Comparison of ENCODE assay signal across 8 cellular contexts in genomic region chr22:36528795-36529718, GRCh38. TPM values are rescaled to one million over a fixed set of nuclear protein-coding genes. Genes with fewer than 3 reads are reported as not detected.
DNase-seq lines count a peak whose midpoint lies in the region; ATAC-seq lines count a peak whose summit lies in the region.

Gene EIF3D (minus strand): TSS chr22:36529166. CDS start chr22:36526121, 3,045 bp downstream.

- peaks cover 38% of the 10 kb centered on the region for H3K36me3 Mint-ChIP-seq in dendritic cell treated with granulocyte-macrophage colony-stimulating factor and Interleukin-4, amounts not matched to agents 40 ng/mL and 50 ng/mL, for 4 days (ENCODE audit: low read depth)

- peak; percentile 81 to 100 (median 96) for DNase-seq in C1 segment of cervical spinal cord (lab: John Stamatoyannopoulos, UW)
- DNase-seq in NCI-H774 (lab: John Stamatoyannopoulos, UW), result peak; percentile 96
- DNase-seq in activated CD4-positive, alpha-beta T cell treated with anti-CD3 and anti-CD28 coated beads, Interleukin-2, amount 50 U/mL, for 4 hours, result peak; percentile 97 to 98
- peak; percentile 99 for DNase-seq in left lobe of liver (ENCODE audit: low spot score)
- DNase-seq in stimulated activated CD4-positive, alpha-beta T cell treated with anti-CD3 and anti-CD28 coated beads, Interleukin-2, amount 100 ng/mL, for 4 hours (ENCODE audit: low read depth), result peak; percentile 97

- intact Hi-C loops in dendritic cell treated with granulocyte-macrophage colony-stimulating factor and Interleukin-4, amounts not matched to agents 40 ng/mL and 50 ng/mL, for 4 days (cut with micrococcal nuclease), result loop anchor here (1.0 to 5.0 kb wide), 3 partner anchors 22 to 142 kb away; partner anchors contain the start of genes FOXRED2 and MYH9

- H3K27ac Mint-ChIP-seq in dendritic cell treated with granulocyte-macrophage colony-stimulating factor and Interleukin-4, amounts not matched to agents 40 ng/mL and 50 ng/mL, for 4 days, result peak within 1 kb of the TSS; percentile 97

- ATAC-seq in GM19395 (IDR thresholded peaks at IDR 0.05; ENCODE audit: unreplicated experiment), result peak; percentile 93
- peak; percentile 90 for ATAC-seq in HG03565 (IDR thresholded peaks at IDR 0.05; ENCODE audit: unreplicated experiment)
- peak; percentile 92 for ATAC-seq in left lobe of liver

- H3K27me3 Mint-ChIP-seq in dendritic cell treated with granulocyte-macrophage colony-stimulating factor and Interleukin-4, amounts not matched to agents 40 ng/mL and 50 ng/mL, for 4 days, result peaks cover 2% of the 10 kb centered on the region

- H3K4me3 Mint-ChIP-seq in dendritic cell treated with granulocyte-macrophage colony-stimulating factor and Interleukin-4, amounts not matched to agents 40 ng/mL and 50 ng/mL, for 4 days, result peak within 1 kb of the TSS; percentile 86

- H3K9me3 Mint-ChIP-seq in dendritic cell treated with granulocyte-macrophage colony-stimulating factor and Interleukin-4, amounts not matched to agents 40 ng/mL and 50 ng/mL, for 4 days, result no peaks in the 10 kb centered on the region

- peaks cover 17% of the 10 kb centered on the region for H3K4me1 Mint-ChIP-seq in dendritic cell treated with granulocyte-macrophage colony-stimulating factor and Interleukin-4, amounts not matched to agents 40 ng/mL and 50 ng/mL, for 4 days (ENCODE audit: low read depth)

RNA-seq across cellular contexts. Expression of gene EIF3D, which starts in this region (rescaled TPM):
- 34.5 TPM for total RNA-seq in left lobe of liver

Comparison
In these comparisons a context has a peak if more than half of its experiments do, and no peak if none do; other contexts are left out.
1. Peak in every context shown above with its lines: DNase-seq and ATAC-seq.